In genomic region chr2:25063876-25064660, GRCh38 we compare ENCODE assay signal across 13 cellular contexts. TPM values are rescaled to one million over a fixed set of nuclear protein-coding genes. Genes with fewer than 3 reads are reported as not detected.
DNase-seq lines count a peak whose midpoint lies in the region; ATAC-seq and TF ChIP-seq lines count a peak whose summit lies in the region.
"Had no signal": no experiment of that assay in that cellular context is flagged by ENCODE, and none has a peak within 500 bp of the region (broad histone marks: within the 10 kb centered on the region; RNA-seq: fewer than 3 reads in every experiment).

No MANE protein-coding gene starts in this region.

- no peaks in the 10 kb centered on the region for H3K36me3 ChIP-seq in brain microvascular endothelial cell (replicated peaks)
- H3K36me3 ChIP-seq: vagina had no signal

- DNase-seq in AG20443 (ENCODE audit: low spot score): peak; percentile 20
- DNase-seq in caudate nucleus (lab: John Stamatoyannopoulos, UW): peak in 40 of 61 donors; percentile 17 to 81 (median 46)
- DNase-seq in myocyte (ENCODE audit: low read depth): peak; percentile 47
- DNase-seq in HEK293T (ENCODE audit: extremely low spot score): no peak
- no peak for DNase-seq in brain microvascular endothelial cell
- DNase-seq: activated naive CD8-positive, alpha-beta T cell treated with anti-CD3 and anti-CD28 coated beads, Interleukin-2, amount 10 ng/mL, durations not matched to agents 7 days and 5 days; NCI-H2171 treated with DMSO at 0.1 percent for 48 hours; small intestine had no signal

- in situ Hi-C loops in brain microvascular endothelial cell (cut with HindIII; ENCODE audit: low pct_ligation_motif_present, low sequenced_read_pairs): no loop called here

- ATAC-seq in HG02588 (IDR thresholded peaks at IDR 0.05; ENCODE audit: unreplicated experiment): peak; percentile 68
- no peak for ATAC-seq in HG03469 (IDR thresholded peaks at IDR 0.05; ENCODE audit: unreplicated experiment)
- ATAC-seq in GM18867 (IDR thresholded peaks at IDR 0.05; ENCODE audit: unreplicated experiment): no peak

- TF ChIP-seq CTCF in brain microvascular endothelial cell (IDR thresholded peaks at IDR 0.05; ENCODE audit: low read depth, low read length, missing control alignments): no peak

- no peaks in the 10 kb centered on the region for H3K27me3 ChIP-seq in brain microvascular endothelial cell (replicated peaks)
- H3K27me3 ChIP-seq: vagina had no signal

- H3K27ac ChIP-seq in caudate nucleus (ENCODE audit: low read depth, low read length) (peak overlapping the region; percentile 95), brain microvascular endothelial cell (no peak overlapping the region)
- H3K27ac ChIP-seq: HL-60, vagina had no signal

- POLR2A ChIA-PET in HEK293T (lab: Yijun Ruan, JAX): no interaction called here

- CTCF ChIA-PET in HEK293T (lab: Yijun Ruan, JAX): no interaction called here

- H3K4me3 ChIP-seq in brain microvascular endothelial cell (ENCODE audit: low read depth, low read length): no peak overlapping the region
- H3K4me3 ChIP-seq: vagina had no signal

TF ChIP-seq in HEK293T, 16 proteins besides CTCF, POLR2A, EP300 and RAD21:
- no peak for TF ChIP-seq CTBP1 (IDR thresholded peaks at IDR 0.05; ENCODE audit: borderline replicate concordance)
- no peak for TF ChIP-seq FOXK2 (IDR thresholded peaks at IDR 0.05)
- no peak for TF ChIP-seq ELF4 (IDR thresholded peaks at IDR 0.05)
- TF ChIP-seq TARDBP (IDR thresholded peaks at IDR 0.05): no peak
- no peak for TF ChIP-seq BHLHE40 (IDR thresholded peaks at IDR 0.05; ENCODE audit: borderline replicate concordance)
- no peak for TF ChIP-seq NFRKB (IDR thresholded peaks at IDR 0.05)
- TF ChIP-seq L3MBTL2 (conservative IDR thresholded peaks at IDR 0.05): no peak
- TF ChIP-seq FOXA1 (IDR thresholded peaks at IDR 0.05): no peak
- TF ChIP-seq, protein P1, sequence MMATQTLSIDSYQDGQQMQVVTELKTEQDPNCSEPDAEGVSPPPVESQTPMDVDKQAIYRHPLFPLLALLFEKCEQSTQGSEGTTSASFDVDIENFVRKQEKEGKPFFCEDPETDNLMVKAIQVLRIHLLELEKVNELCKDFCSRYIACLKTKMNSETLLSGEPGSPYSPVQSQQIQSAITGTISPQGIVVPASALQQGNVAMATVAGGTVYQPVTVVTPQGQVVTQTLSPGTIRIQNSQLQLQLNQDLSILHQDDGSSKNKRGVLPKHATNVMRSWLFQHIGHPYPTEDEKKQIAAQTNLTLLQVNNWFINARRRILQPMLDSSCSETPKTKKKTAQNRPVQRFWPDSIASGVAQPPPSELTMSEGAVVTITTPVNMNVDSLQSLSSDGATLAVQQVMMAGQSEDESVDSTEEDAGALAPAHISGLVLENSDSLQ (IDR thresholded peaks at IDR 0.05): no peak
- TF ChIP-seq FOXM1 (IDR thresholded peaks at IDR 0.05; ENCODE audit: borderline replicate concordance): no peak
- TF ChIP-seq ARNT (IDR thresholded peaks at IDR 0.05): no peak
- TF ChIP-seq SUZ12 (IDR thresholded peaks at IDR 0.05): no peak
- TF ChIP-seq HDGF (IDR thresholded peaks at IDR 0.05; ENCODE audit: borderline replicate concordance): no peak
- TF ChIP-seq SP1 (IDR thresholded peaks at IDR 0.05): no peak
- TF ChIP-seq ZNF384 (IDR thresholded peaks at IDR 0.05): no peak

RNA-seq across cellular contexts. Expression of gene EFR3B, which starts 22.2 kb away (rescaled TPM):
- total RNA-seq in myocyte: 0.26 and 0.45 TPM in 2 replicates
- polyA plus RNA-seq in myocyte (2012): 1.1 TPM

Comparison
In these comparisons a context has a peak if more than half of its experiments do, and no peak if none do; other contexts are left out.
1. DNase-seq: peak in AG20443 (single experiment), caudate nucleus (40 of 61) and myocyte (single experiment); none in HEK293T (single experiment) and brain microvascular endothelial cell (single experiment).